Comparison of ENCODE assay signal across 19 cellular contexts in the genomic region with DNA sequence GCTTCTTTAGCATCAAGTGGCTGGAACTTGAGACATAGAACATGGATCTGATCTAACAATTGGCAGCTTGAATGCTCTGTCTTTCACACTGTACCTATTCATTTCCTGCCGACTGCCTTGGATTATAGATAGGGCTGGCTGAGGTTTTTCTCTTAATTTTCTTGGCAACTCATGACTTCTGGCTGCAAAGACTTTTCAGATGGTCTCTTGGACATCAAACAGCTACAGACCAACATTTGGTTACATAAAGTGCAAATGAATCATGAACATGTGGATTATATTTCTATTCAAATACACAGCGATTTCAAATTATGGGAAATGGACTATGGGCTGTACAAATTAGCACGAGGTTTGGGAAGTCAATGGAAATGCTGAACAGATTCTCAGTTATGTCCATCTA. TPM values are rescaled to one million over a fixed set of nuclear protein-coding genes. Genes with fewer than 3 reads are reported as not detected.
DNase-seq lines count a peak whose midpoint lies in the region; ATAC-seq lines count a peak whose summit lies in the region.
"Had no signal": no experiment of that assay in that cellular context is flagged by ENCODE, and none has a peak within 500 bp of the region (broad histone marks: within the 10 kb centered on the region; RNA-seq: fewer than 3 reads in every experiment).

No MANE protein-coding gene starts in this region.

- H3K27me3 ChIP-seq in MG63 (no peaks in the 10 kb centered on the region), adipocyte (replicated peaks; ENCODE audit: control insufficient read depth, insufficient read depth, low read length) (no peaks in the 10 kb centered on the region)
- H3K27me3 ChIP-seq in CD8-positive, alpha-beta memory T cell (ENCODE audit: insufficient read depth, low read length, poor library complexity, severe bottlenecking) = no peaks in the 10 kb centered on the region

- H3K4me3 Mint-ChIP-seq in CD8-positive, alpha-beta memory T cell = no peak overlapping the region
- H3K4me3 Mint-ChIP-seq: T-helper 17 cell had no signal

- H3K27ac Mint-ChIP-seq in CD8-positive, alpha-beta memory T cell = no peak overlapping the region
- H3K27ac Mint-ChIP-seq: T-helper 17 cell had no signal

- H3K9me3 Mint-ChIP-seq in CD8-positive, alpha-beta memory T cell = no peaks in the 10 kb centered on the region

- H3K4me1 Mint-ChIP-seq in CD8-positive, alpha-beta memory T cell = no peaks in the 10 kb centered on the region

- H3K4me3 ChIP-seq in MG63 (no peak overlapping the region), adipocyte (ENCODE audit: low read length) (no peak overlapping the region)
- no peak overlapping the region for H3K4me3 ChIP-seq in CD8-positive, alpha-beta memory T cell (ENCODE audit: low read length)

- no peaks in the 10 kb centered on the region for H3K36me3 Mint-ChIP-seq in CD8-positive, alpha-beta memory T cell

- intact Hi-C loops in sciatic nerve (cut with DNase I) = no loop called here

- POLR2A ChIA-PET in CD8-positive, alpha-beta memory T cell (lab: Charles Lee) = no interaction called here

- peaks cover 23% of the 10 kb centered on the region for H3K4me1 ChIP-seq in adipocyte (ENCODE audit: control insufficient read depth, insufficient read depth, low read length)
- peaks cover 18% of the 10 kb centered on the region for H3K4me1 ChIP-seq in CD8-positive, alpha-beta memory T cell (ENCODE audit: insufficient read depth, low read length)

- H3K36me3 ChIP-seq in MG63 = no peaks in the 10 kb centered on the region
- H3K36me3 ChIP-seq in adipocyte (ENCODE audit: control insufficient read depth, insufficient read depth, low read length, severe bottlenecking) = no peaks in the 10 kb centered on the region
- no peaks in the 10 kb centered on the region for H3K36me3 ChIP-seq in CD8-positive, alpha-beta memory T cell (ENCODE audit: insufficient read depth, low read length)

- H3K27me3 Mint-ChIP-seq in CD8-positive, alpha-beta memory T cell = peaks cover 12 to 29% of the 10 kb centered on the region in 2 donors

- DNase-seq in NCI-H510A treated with DMSO at 0.1 percent for 48 hours (lab: John Stamatoyannopoulos, UW) (peak; percentile 10), NCI-H510A (lab: John Stamatoyannopoulos, UW) (no peak), MG63 (peak; percentile 30), adipocyte (ENCODE audit: low read depth) (peak; percentile 42), sciatic nerve (ENCODE audit: low spot score) (no peak), hypothalamus (lab: John Stamatoyannopoulos, UW) (no peak)
- DNase-seq in CD8-positive, alpha-beta memory T cell = no peak
- DNase-seq: COR-L47, DMS153, MM.1S, NCI-H187 treated with DMSO at 0.1 percent for 48 hours, NCI-H2171 treated with DMSO at 0.1 percent for 48 hours, NCI-H526 treated with DMSO at 0.1 percent for 48 hours, SHP77 treated with DMSO at 0.1 percent for 48 hours, T-helper 17 cell had no signal

- H3K27ac ChIP-seq in CD8-positive, alpha-beta memory T cell (ENCODE audit: low read depth, low read length) = no peak overlapping the region
- H3K27ac ChIP-seq: C4-2B had no signal

- no peak overlapping the region for H3K9ac ChIP-seq in adipocyte (ENCODE audit: low read length)

- H3K9me3 ChIP-seq in MG63 (no peaks in the 10 kb centered on the region), adipocyte (ENCODE audit: control insufficient read depth, low read length) (no peaks in the 10 kb centered on the region)
- no peaks in the 10 kb centered on the region for H3K9me3 ChIP-seq in CD8-positive, alpha-beta memory T cell (ENCODE audit: low read length)

- peak; percentile 23 for ATAC-seq in sciatic nerve
- no peak for ATAC-seq in GM21723 (IDR thresholded peaks at IDR 0.05; ENCODE audit: unreplicated experiment)
- ATAC-seq: HepG2, T-helper 17 cell had no signal

- CTCF ChIA-PET in CD8-positive, alpha-beta memory T cell (lab: Charles Lee) = interaction anchor here (1.5 kb wide), 1 partner anchor 15 kb away, joined by 3 read pairs; no protein-coding TSS in a partner anchor

RNA-seq across cellular contexts. Expression of a gene that starts 26.2 kb away (rescaled TPM):
- 0.10 and 2.3 TPM in 2 replicates for total RNA-seq in MG63 (2014; rRNA removed; shearing (Covaris generic); ENCODE audit: low replicate concordance)
- total RNA-seq in sciatic nerve = 54.0 TPM
- 10 to 100 TPM; 73.4 to 73.8 TPM for total RNA-seq in CD8-positive, alpha-beta memory T cell
- polyA plus RNA-seq in CD8-positive, alpha-beta memory T cell = 310 TPM
- total RNA-seq: A172, HepG2 had no signal

RNA-seq across cellular contexts. Expression of a gene that starts 36.4 kb away (rescaled TPM):
- total RNA-seq in MG63 (2014; rRNA removed; shearing (Covaris generic); ENCODE audit: low replicate concordance) = not detected in 2 replicates
- total RNA-seq in sciatic nerve = not detected
- not detected for total RNA-seq in CD8-positive, alpha-beta memory T cell
- not detected for polyA plus RNA-seq in CD8-positive, alpha-beta memory T cell
- total RNA-seq: A172, HepG2 had no signal
- polyA plus RNA-seq: HepG2 had no signal

Comparison
In these comparisons a context has a peak if more than half of its experiments do, and no peak if none do; other contexts are left out.
1. DNase-seq: peak in NCI-H510A treated with DMSO at 0.1 percent for 48 hours (single experiment), MG63 (single experiment) and adipocyte (single experiment); none in NCI-H510A (single experiment), sciatic nerve (single experiment), CD8-positive, alpha-beta memory T cell (0 of 5) and hypothalamus (0 of 51).
2. RNA of a gene that starts 26.2 kb away (total RNA-seq): 73.4 to 73.8 TPM in CD8-positive, alpha-beta memory T cell and 54.0 TPM in sciatic nerve (single experiment); 0.10 to 2.3 TPM in MG63; every median in the first group is over 10 times any median in the second.